Comparison of ENCODE assay signal across 11 cellular contexts in the genomic region with DNA sequence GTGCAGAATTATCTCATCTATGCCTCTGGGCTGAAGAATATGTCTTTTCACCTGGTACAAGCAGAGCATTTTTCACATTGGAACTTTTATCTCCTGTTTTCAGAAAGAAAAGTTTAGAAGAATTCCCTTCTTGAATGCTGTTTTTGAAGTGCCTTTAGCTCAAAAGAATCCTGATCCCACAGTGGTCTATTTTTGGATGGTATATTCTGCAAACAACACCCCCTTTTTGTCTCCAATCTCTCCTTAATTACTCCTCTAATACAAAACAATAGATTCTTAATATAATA. TPM values are rescaled to one million over a fixed set of nuclear protein-coding genes. Genes with fewer than 3 reads are reported as not detected.
A peak's percentile ranks its signal among the peaks of the same experiment; 100 is the strongest.
DNase-seq lines count a peak whose midpoint lies in the region; ATAC-seq and TF ChIP-seq lines count a peak whose summit lies in the region.
"Had no signal": no experiment of that assay in that cellular context is flagged by ENCODE, and none has a peak within 500 bp of the region (broad histone marks: within the 10 kb centered on the region; RNA-seq: fewer than 3 reads in every experiment).

No MANE protein-coding gene starts in this region.

- DNase-seq in DND-41, result no peak
- no peak for DNase-seq in posterior vena cava (ENCODE audit: low spot score)
- DNase-seq: NCI-H1694 treated with DMSO at 0.1 percent for 48 hours, pancreas, spleen, substantia nigra had no signal

- peak overlapping the region; percentile 97 for H3K27ac ChIP-seq in DND-41 (ENCODE audit: low read length)
- H3K27ac ChIP-seq in HUES48 (ENCODE audit: low read depth, low read length), result peak overlapping the region; percentile 96
- H3K27ac ChIP-seq in VCaP, result peak overlapping the region; percentile 76; the same call in 1 of the 2 replicates
- peak overlapping the region; percentile 79 for H3K27ac ChIP-seq in mesodermal cell (ENCODE audit: low read depth, low read length, severe bottlenecking)
- H3K27ac ChIP-seq: pancreas, spleen had no signal

- peaks cover 16% of the 10 kb centered on the region for H3K79me2 ChIP-seq in DND-41 (ENCODE audit: insufficient read depth, low read length)

- H3K4me3 ChIP-seq in DND-41 (ENCODE audit: low read depth in 1 of 2, low read length in 2 of 2), result no peak overlapping the region
- H3K4me3 ChIP-seq in HUES48 (ENCODE audit: low read depth, low read length), result peak overlapping the region; percentile 8; the same call in 1 of the 2 replicates
- no peak overlapping the region for H3K4me3 ChIP-seq in mesodermal cell (ENCODE audit: extremely low read depth, insufficient read depth, low read length, poor library complexity, severe bottlenecking)
- H3K4me3 ChIP-seq: pancreas, spleen had no signal

- intact Hi-C loops in posterior vena cava (cut with DNase I), result no loop called here

- H2AFZ ChIP-seq in DND-41 (ENCODE audit: low read depth, low read length), result no peak overlapping the region

- H3K9ac ChIP-seq in DND-41 (ENCODE audit: low read depth, low read length) (peak overlapping the region; percentile 86), HUES48 (ENCODE audit: low read depth, low read length) (peak overlapping the region; percentile 98)

- ATAC-seq in DND-41 (ENCODE audit: insufficient read depth, low read depth) (no peak), HG03175 (IDR thresholded peaks at IDR 0.05; ENCODE audit: unreplicated experiment) (no peak), GM19452 (IDR thresholded peaks at IDR 0.05; ENCODE audit: unreplicated experiment) (no peak)
- ATAC-seq: pancreas had no signal

- no peaks in the 10 kb centered on the region for H4K20me1 ChIP-seq in DND-41 (ENCODE audit: insufficient read depth, low read length)

- H3K9me3 ChIP-seq in DND-41 (ENCODE audit: insufficient read depth, low read length, severe bottlenecking), result no peaks in the 10 kb centered on the region
- no peaks in the 10 kb centered on the region for H3K9me3 ChIP-seq in HUES48 (ENCODE audit: control insufficient read depth, insufficient read depth, low read length)
- H3K9me3 ChIP-seq in mesodermal cell (ENCODE audit: control insufficient read depth, low read length), result no peaks in the 10 kb centered on the region
- H3K9me3 ChIP-seq: pancreas, spleen had no signal

- H3K4me1 ChIP-seq in DND-41 (ENCODE audit: insufficient read depth, low read length) (peaks cover 52% of the 10 kb centered on the region), HUES48 (ENCODE audit: control insufficient read depth, insufficient read depth, low read length) (peaks cover 46% of the 10 kb centered on the region), mesodermal cell (ENCODE audit: control insufficient read depth, insufficient read depth, low read length, poor library complexity, severe bottlenecking) (peaks cover 28% of the 10 kb centered on the region)

- no peaks in the 10 kb centered on the region for H3K27me3 ChIP-seq in DND-41 (ENCODE audit: insufficient read depth, low read length, poor library complexity)
- H3K27me3 ChIP-seq in HUES48 (ENCODE audit: control insufficient read depth, insufficient read depth, low read length), result no peaks in the 10 kb centered on the region
- H3K27me3 ChIP-seq: pancreas, spleen had no signal

- H3K36me3 ChIP-seq in DND-41 (ENCODE audit: insufficient read depth, low read length) (no peaks in the 10 kb centered on the region; the same call in 1 of the 2 replicates), HUES48 (ENCODE audit: control insufficient read depth, insufficient read depth, low read length) (no peaks in the 10 kb centered on the region), mesodermal cell (ENCODE audit: control insufficient read depth, insufficient read depth, low read length) (no peaks in the 10 kb centered on the region)
- H3K36me3 ChIP-seq: pancreas, spleen had no signal

- TF ChIP-seq CTCF in DND-41 (IDR thresholded peaks at IDR 0.05; ENCODE audit: borderline replicate concordance, extremely low read depth, low read length, poor library complexity, severe bottlenecking) (no peak), VCaP (conservative IDR thresholded peaks at IDR 0.05) (no peak)

- H3K4me2 ChIP-seq in DND-41 (ENCODE audit: insufficient read depth, low read length), result peak overlapping the region; percentile 59

RNA-seq across cellular contexts. Expression of a gene that starts 57.7 kb away (rescaled TPM):
- polyA plus RNA-seq in mesodermal cell (2013, experiment 1 of 2), result 1.3 TPM
- 0.96 TPM for polyA plus RNA-seq in mesodermal cell (2013, experiment 2 of 2)
- 10 to 100 TPM in 1 of 2 donors, 1 to 10 TPM in 1; 5.5 to 11.8 TPM for total RNA-seq in posterior vena cava
